Comparison of ENCODE assay signal across 1 cellular context in the genomic region with DNA sequence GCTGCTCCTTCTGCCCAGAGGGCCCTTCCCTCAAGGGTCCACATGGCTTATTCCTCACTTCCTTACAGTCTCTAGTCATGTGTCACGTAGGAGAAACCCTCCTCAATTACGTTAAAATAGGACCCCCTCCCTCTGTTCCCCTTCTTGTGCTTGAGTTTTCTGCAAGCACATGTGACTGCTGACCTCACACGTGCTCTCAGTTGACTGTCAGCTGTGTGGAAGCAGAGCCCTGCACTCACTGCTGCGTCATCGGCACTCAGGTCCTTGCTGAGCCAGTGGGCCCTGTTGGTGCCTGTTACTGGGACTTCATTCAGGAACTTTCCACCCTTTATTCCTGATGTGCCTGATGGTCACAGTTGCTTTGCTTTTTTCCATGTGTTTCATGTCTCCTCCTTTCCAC.
A peak's percentile ranks its signal among the peaks of the same experiment; 100 is the strongest.
TF ChIP-seq lines count a peak whose summit lies in the region.

No MANE protein-coding gene starts in this region.

TF ChIP-seq in K562, 482 proteins besides CTCF, POLR2A, EP300 and RAD21:
- TF ChIP-seq ZNF431 (CRISPR knock-in tag; IDR thresholded peaks at IDR 0.05) (no peak), FOXJ3 (CRISPR knock-in tag; IDR thresholded peaks at IDR 0.05) (no peak), TBL1XR1 (IDR thresholded peaks at IDR 0.05; ENCODE audit: low read length in 2 of 2) (no peak)
- TF ChIP-seq, protein P1, sequence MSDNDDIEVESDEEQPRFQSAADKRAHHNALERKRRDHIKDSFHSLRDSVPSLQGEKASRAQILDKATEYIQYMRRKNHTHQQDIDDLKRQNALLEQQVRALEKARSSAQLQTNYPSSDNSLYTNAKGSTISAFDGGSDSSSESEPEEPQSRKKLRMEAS (CRISPR knock-in tag; IDR thresholded peaks at IDR 0.05), result 0 out of 2 replicates have a peak, but pooled peaks have one; percentile 12
- TF ChIP-seq, protein P2, sequence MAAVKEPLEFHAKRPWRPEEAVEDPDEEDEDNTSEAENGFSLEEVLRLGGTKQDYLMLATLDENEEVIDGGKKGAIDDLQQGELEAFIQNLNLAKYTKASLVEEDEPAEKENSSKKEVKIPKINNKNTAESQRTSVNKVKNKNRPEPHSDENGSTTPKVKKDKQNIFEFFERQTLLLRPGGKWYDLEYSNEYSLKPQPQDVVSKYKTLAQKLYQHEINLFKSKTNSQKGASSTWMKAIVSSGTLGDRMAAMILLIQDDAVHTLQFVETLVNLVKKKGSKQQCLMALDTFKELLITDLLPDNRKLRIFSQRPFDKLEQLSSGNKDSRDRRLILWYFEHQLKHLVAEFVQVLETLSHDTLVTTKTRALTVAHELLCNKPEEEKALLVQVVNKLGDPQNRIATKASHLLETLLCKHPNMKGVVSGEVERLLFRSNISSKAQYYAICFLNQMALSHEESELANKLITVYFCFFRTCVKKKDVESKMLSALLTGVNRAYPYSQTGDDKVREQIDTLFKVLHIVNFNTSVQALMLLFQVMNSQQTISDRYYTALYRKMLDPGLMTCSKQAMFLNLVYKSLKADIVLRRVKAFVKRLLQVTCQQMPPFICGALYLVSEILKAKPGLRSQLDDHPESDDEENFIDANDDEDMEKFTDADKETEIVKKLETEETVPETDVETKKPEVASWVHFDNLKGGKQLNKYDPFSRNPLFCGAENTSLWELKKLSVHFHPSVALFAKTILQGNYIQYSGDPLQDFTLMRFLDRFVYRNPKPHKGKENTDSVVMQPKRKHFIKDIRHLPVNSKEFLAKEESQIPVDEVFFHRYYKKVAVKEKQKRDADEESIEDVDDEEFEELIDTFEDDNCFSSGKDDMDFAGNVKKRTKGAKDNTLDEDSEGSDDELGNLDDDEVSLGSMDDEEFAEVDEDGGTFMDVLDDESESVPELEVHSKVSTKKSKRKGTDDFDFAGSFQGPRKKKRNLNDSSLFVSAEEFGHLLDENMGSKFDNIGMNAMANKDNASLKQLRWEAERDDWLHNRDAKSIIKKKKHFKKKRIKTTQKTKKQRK (IDR thresholded peaks at IDR 0.05; ENCODE audit: borderline replicate concordance, low read depth, low read length), result no peak
